ENCODE assay signal across 8 cellular contexts in the genomic region with DNA sequence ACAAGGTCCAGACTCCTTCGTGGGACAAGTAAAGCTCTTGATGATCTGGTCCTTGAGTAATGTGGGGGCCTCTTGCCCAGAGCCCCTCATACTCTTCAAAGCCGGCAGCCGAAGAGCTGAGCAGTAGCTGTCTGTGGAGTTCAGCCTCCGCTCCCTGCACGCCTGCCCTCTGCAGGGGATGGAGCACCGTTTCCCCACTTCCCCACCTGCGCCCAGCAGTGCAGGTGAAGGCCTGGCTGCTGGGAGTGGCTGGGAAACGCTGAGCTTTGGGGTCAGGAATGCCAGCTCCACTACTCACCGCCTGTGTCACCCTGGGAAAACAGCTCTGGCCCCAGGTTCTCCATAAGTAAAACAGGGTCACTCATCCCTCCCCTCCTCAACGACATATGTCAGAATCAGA. TPM values are rescaled to one million over a fixed set of nuclear protein-coding genes. Genes with fewer than 3 reads are reported as not detected.
DNase-seq lines count a peak whose midpoint lies in the region; ATAC-seq and TF ChIP-seq lines count a peak whose summit lies in the region.
"Not testable (repeated sequence)": the region's sequence is repeated elsewhere in the genome, so short reads cannot be mapped to it uniquely, and the experiment has no call there.

No MANE protein-coding gene starts in this region.

- H3K9me3 ChIP-seq in DND-41 (ENCODE audit: insufficient read depth, low read length, severe bottlenecking); SJCRH30 (replicated peaks); thymus (ENCODE audit: control insufficient read depth): not testable (repeated sequence)
- H3K9me3 ChIP-seq in adipocyte (ENCODE audit: control insufficient read depth, low read length) = peaks cover 13% of the 10 kb centered on the region

- H3K36me3 Mint-ChIP-seq in osteocyte (ENCODE audit: unreplicated experiment) = not testable (repeated sequence)

- peak overlapping the region; percentile 21 to 60; a peak in 3 of 4 replicates for H3K4me3 ChIP-seq in DND-41 (ENCODE audit: low read depth in 1 of 2, low read length in 2 of 2)
- peak overlapping the region; percentile 61 for H3K4me3 ChIP-seq in SJCRH30
- peak overlapping the region; percentile 69 for H3K4me3 ChIP-seq in adipocyte (ENCODE audit: low read length)
- H3K4me3 ChIP-seq in kidney epithelial cell (ENCODE audit: low read depth, low read length) = peak overlapping the region; percentile 40
- H3K4me3 ChIP-seq in thymus (ENCODE audit: low read length) = peak overlapping the region; percentile 28

- not testable (repeated sequence) for DNase-seq in DND-41; SJCRH30; epithelial cell of prostate (ENCODE audit: low read depth, low spot score); kidney epithelial cell (ENCODE audit: low read depth); osteocyte (ENCODE audit: extremely low spot score, unreplicated experiment)
- DNase-seq in adipocyte (ENCODE audit: low read depth) = peak; percentile 1

- H2AFZ ChIP-seq in DND-41 (ENCODE audit: low read depth, low read length) = peak overlapping the region; percentile 86

- peaks cover 25% of the 10 kb centered on the region for H3K27me3 Mint-ChIP-seq in osteocyte (ENCODE audit: unreplicated experiment)

- H3K36me3 ChIP-seq in DND-41 (ENCODE audit: insufficient read depth, low read length); SJCRH30; adipocyte (ENCODE audit: control insufficient read depth, insufficient read depth, low read length, severe bottlenecking); kidney epithelial cell (ENCODE audit: control insufficient read depth, insufficient read depth, low read length); thymus (ENCODE audit: control insufficient read depth, insufficient read depth): not testable (repeated sequence)

- not testable (repeated sequence) for ATAC-seq in DND-41 (ENCODE audit: insufficient read depth, low read depth)
- ATAC-seq in HG02759 (IDR thresholded peaks at IDR 0.05; ENCODE audit: unreplicated experiment) = peak; percentile 8

- not testable (repeated sequence) for H3K79me2 ChIP-seq in DND-41 (ENCODE audit: insufficient read depth, low read length)

- not testable (repeated sequence) for H4K20me1 ChIP-seq in DND-41 (ENCODE audit: insufficient read depth, low read length)

- peak overlapping the region; percentile 58 for H3K9ac ChIP-seq in DND-41 (ENCODE audit: low read depth, low read length)
- H3K9ac ChIP-seq in adipocyte (ENCODE audit: low read length) = peak overlapping the region; percentile 67

- not testable (repeated sequence) for H3K9me3 Mint-ChIP-seq in osteocyte (ENCODE audit: unreplicated experiment)

- H3K4me1 ChIP-seq in DND-41 (ENCODE audit: insufficient read depth, low read length) = peaks cover 16% of the 10 kb centered on the region
- not testable (repeated sequence) for H3K4me1 ChIP-seq in SJCRH30; adipocyte (ENCODE audit: control insufficient read depth, insufficient read depth, low read length); thymus (ENCODE audit: control insufficient read depth, insufficient read depth, low read length)

- peak overlapping the region; percentile 78 for H3K4me3 Mint-ChIP-seq in osteocyte (ENCODE audit: unreplicated experiment)

- H3K27ac Mint-ChIP-seq in osteocyte (ENCODE audit: unreplicated experiment) = peak overlapping the region; percentile 82

- H3K4me2 ChIP-seq in DND-41 (ENCODE audit: insufficient read depth, low read length) = peak overlapping the region; percentile 90

- WGBS in thymus = 18% methylated on average over 10 of the region's 10 CpGs

- H3K4me1 Mint-ChIP-seq in osteocyte (ENCODE audit: unreplicated experiment) = not testable (repeated sequence)

- TF ChIP-seq CTCF in DND-41 (IDR thresholded peaks at IDR 0.05; ENCODE audit: borderline replicate concordance, extremely low read depth, low read length, poor library complexity, severe bottlenecking); kidney epithelial cell (IDR thresholded peaks at IDR 0.05; ENCODE audit: insufficient read depth, low read length, poor library complexity, severe bottlenecking); osteocyte (IDR thresholded peaks at IDR 0.05): not testable (repeated sequence)

- H3K27ac ChIP-seq in DND-41 (ENCODE audit: low read length); SJCRH30; thymus (ENCODE audit: low read depth): not testable (repeated sequence)
- H3K27ac ChIP-seq in epithelial cell of prostate = peak overlapping the region; percentile 37

- not testable (repeated sequence) for H3K27me3 ChIP-seq in DND-41 (ENCODE audit: insufficient read depth, low read length, poor library complexity); SJCRH30; kidney epithelial cell (ENCODE audit: control insufficient read depth, insufficient read depth, low read length); thymus (ENCODE audit: control insufficient read depth, insufficient read depth)
- peaks cover 20% of the 10 kb centered on the region for H3K27me3 ChIP-seq in adipocyte (replicated peaks; ENCODE audit: control insufficient read depth, insufficient read depth, low read length)

RNA-seq across cellular contexts. Expression of gene ANKRD36C, which starts 18.2 kb away (rescaled TPM):
- 16.6 and 28.8 TPM in 2 replicates for total RNA-seq in SJCRH30 (2014; rRNA removed; shearing (Covaris generic))
- total RNA-seq in kidney epithelial cell (14.0 and 19.0 TPM in 2 replicates), osteocyte (41.7 and 45.0 TPM in 2 replicates)
- polyA plus RNA-seq in thymus = 5.2 TPM

RNA-seq across cellular contexts. Expression of gene GPAT2, which starts 24.9 kb away (rescaled TPM):
- total RNA-seq in SJCRH30 (2014; rRNA removed; shearing (Covaris generic)) = 0.05 and 0.08 TPM in 2 replicates
- total RNA-seq in kidney epithelial cell = 1.3 and 1.6 TPM in 2 replicates
- total RNA-seq in osteocyte = not detected in 2 replicates
- polyA plus RNA-seq in thymus = 3.4 TPM
